ENCODE assay signal across 1 cellular context in the genomic region with DNA sequence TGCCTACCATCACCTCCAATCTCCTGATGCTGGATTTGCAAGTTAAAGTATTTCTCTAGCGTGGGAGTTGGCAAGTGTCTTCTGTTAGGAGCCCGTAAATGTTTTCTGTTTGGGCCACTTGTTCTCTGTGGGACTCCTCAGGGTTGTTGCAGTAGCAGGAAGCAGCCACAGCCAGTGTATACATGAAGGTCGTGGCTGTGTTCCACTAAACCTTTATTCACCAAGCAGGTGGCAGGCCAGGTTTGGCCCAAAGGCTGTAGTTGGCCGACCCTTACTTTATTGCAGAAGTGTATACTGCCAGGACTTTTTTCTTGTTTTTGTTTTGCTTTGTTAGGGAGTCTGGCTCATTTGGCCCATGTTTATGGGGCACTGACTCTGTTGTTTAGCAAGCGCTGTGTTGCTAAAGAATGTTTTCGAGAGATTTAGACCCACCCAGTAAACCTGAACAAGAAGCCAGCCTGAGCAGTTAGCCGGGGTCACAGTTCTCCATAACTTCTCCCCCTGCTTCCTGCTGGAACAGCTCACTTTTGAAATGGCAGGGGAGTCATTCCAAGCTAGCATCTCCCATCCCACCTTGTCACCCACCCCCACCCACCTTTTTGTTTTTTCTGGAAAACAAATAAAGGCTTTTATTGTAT.
TF ChIP-seq lines count a peak whose summit lies in the region.

No MANE protein-coding gene starts in this region.

TF ChIP-seq in IMR-90, 13 proteins besides CTCF, POLR2A, EP300 and RAD21:
- TF ChIP-seq, protein P1, sequence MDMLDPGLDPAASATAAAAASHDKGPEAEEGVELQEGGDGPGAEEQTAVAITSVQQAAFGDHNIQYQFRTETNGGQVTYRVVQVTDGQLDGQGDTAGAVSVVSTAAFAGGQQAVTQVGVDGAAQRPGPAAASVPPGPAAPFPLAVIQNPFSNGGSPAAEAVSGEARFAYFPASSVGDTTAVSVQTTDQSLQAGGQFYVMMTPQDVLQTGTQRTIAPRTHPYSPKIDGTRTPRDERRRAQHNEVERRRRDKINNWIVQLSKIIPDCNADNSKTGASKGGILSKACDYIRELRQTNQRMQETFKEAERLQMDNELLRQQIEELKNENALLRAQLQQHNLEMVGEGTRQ (IDR thresholded peaks at IDR 0.05; ENCODE audit: low read depth, low read length), result no peak
- TF ChIP-seq MAFK (IDR thresholded peaks at IDR 0.05; ENCODE audit: low read depth, low read length) (no peak), FOS (IDR thresholded peaks at IDR 0.05; ENCODE audit: low read depth, low read length) (no peak), BHLHE40 (IDR thresholded peaks at IDR 0.05; ENCODE audit: low read depth, low read length) (no peak), SMC3 (IDR thresholded peaks at IDR 0.05; ENCODE audit: low read depth, low read length) (no peak), MXI1 (IDR thresholded peaks at IDR 0.05; ENCODE audit: borderline replicate concordance, low read depth, low read length) (no peak), CEBPB (IDR thresholded peaks at IDR 0.05; ENCODE audit: low read depth, low read length) (no peak), RFX5 (IDR thresholded peaks at IDR 0.05; ENCODE audit: low read depth, low read length) (no peak), RCOR1 (IDR thresholded peaks at IDR 0.05; ENCODE audit: insufficient replicate concordance, low read length) (no peak), MAZ (IDR thresholded peaks at IDR 0.05; ENCODE audit: borderline replicate concordance, low read depth, low read length) (no peak), NFE2L2 (IDR thresholded peaks at IDR 0.05; ENCODE audit: low read depth, low read length) (no peak), CHD1 (IDR thresholded peaks at IDR 0.05; ENCODE audit: low read depth, low read length) (no peak)
- TF ChIP-seq, protein P2, sequence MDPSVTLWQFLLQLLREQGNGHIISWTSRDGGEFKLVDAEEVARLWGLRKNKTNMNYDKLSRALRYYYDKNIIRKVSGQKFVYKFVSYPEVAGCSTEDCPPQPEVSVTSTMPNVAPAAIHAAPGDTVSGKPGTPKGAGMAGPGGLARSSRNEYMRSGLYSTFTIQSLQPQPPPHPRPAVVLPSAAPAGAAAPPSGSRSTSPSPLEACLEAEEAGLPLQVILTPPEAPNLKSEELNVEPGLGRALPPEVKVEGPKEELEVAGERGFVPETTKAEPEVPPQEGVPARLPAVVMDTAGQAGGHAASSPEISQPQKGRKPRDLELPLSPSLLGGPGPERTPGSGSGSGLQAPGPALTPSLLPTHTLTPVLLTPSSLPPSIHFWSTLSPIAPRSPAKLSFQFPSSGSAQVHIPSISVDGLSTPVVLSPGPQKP (IDR thresholded peaks at IDR 0.05; ENCODE audit: borderline replicate concordance, low read depth, low read length), result no peak
